13 cellular contexts compared by ENCODE assay signal in genomic region chr10:15453921-15454320, GRCh38.
DNase-seq lines count a peak whose midpoint lies in the region; ATAC-seq and TF ChIP-seq lines count a peak whose summit lies in the region.
"Had no signal": no experiment of that assay in that cellular context is flagged by ENCODE, and none has a peak within 500 bp of the region (broad histone marks: within the 10 kb centered on the region; RNA-seq: fewer than 3 reads in every experiment).

No MANE protein-coding gene starts in this region.

- no peak overlapping the region for H3K27ac ChIP-seq in trophoblast cell (ENCODE audit: low read depth, low read length)

- no peak overlapping the region for H4K12ac ChIP-seq in trophoblast cell (ENCODE audit: low read depth, low read length)

- in situ Hi-C loops in G401 (cut with HindIII; ENCODE audit: low sequenced_read_pairs) = no loop called here

- no peaks in the 10 kb centered on the region for H3K79me2 ChIP-seq in trophoblast cell (ENCODE audit: control insufficient read depth, insufficient read depth, low read length, poor library complexity)

- H4K8ac ChIP-seq in trophoblast cell (ENCODE audit: low read depth, low read length) = no peak overlapping the region

- no peaks in the 10 kb centered on the region for H3K27me3 ChIP-seq in trophoblast cell (ENCODE audit: insufficient read depth, low read length)

- H2BK5ac ChIP-seq in trophoblast cell (ENCODE audit: low read depth, low read length, poor library complexity) = no peak overlapping the region

- H3K9me3 ChIP-seq in trophoblast cell (ENCODE audit: insufficient read depth, low read depth, low read length) = no peaks in the 10 kb centered on the region
- H3K9me3 ChIP-seq: BE2C had no signal

- DNase-seq in G401 (ENCODE audit: low spot score) (peak; percentile 53), NCI-H82 (lab: John Stamatoyannopoulos, UW) (peak; percentile 84), left kidney (ENCODE audit: low read depth, low spot score) (peak; percentile 60), trophoblast cell (no peak), GM20000 (ENCODE audit: low spot score) (no peak), foreskin fibroblast (no peak)
- DNase-seq: BE2C; Caco-2; CD8-positive, alpha-beta memory T cell; DMS53; GOT3; H9 had no signal

- H3K18ac ChIP-seq in trophoblast cell (ENCODE audit: low read length) = no peak overlapping the region

- no peaks in the 10 kb centered on the region for H3K36me3 ChIP-seq in trophoblast cell (ENCODE audit: control insufficient read depth in 1 of 2, insufficient read depth in 2 of 2, low read length in 2 of 2)
- H3K36me3 ChIP-seq: BE2C had no signal

- H3K23ac ChIP-seq in trophoblast cell (ENCODE audit: low read length) = no peak overlapping the region

- H3K9ac ChIP-seq in trophoblast cell (ENCODE audit: low read length) = peak overlapping the region; percentile 59

- no peak overlapping the region for H2BK12ac ChIP-seq in trophoblast cell (ENCODE audit: low read length)

- H3K79me1 ChIP-seq in trophoblast cell (ENCODE audit: low read length) = no peaks in the 10 kb centered on the region

- no peak overlapping the region for H2AK5ac ChIP-seq in trophoblast cell (ENCODE audit: low read length)

- H4K91ac ChIP-seq in trophoblast cell (ENCODE audit: low read depth, low read length) = no peak overlapping the region

- no CpG with 5 or more reads among the region's 3 CpGs for WGBS in trophoblast cell (ENCODE audit: extremely low coverage, insufficient coverage, insufficient read length)

- ATAC-seq in HG02610 (IDR thresholded peaks at IDR 0.05; ENCODE audit: unreplicated experiment) = no peak

- TF ChIP-seq CTCF in GM20000 (IDR thresholded peaks at IDR 0.05; ENCODE audit: extremely low read depth, missing control alignments) = no peak
- no peak for TF ChIP-seq CTCF in foreskin fibroblast (IDR thresholded peaks at IDR 0.05; ENCODE audit: low read depth, low read length)

- H3K4me2 ChIP-seq in trophoblast cell (ENCODE audit: low read length) = no peak overlapping the region

- H3K4me3 ChIP-seq in trophoblast cell (ENCODE audit: low read depth, low read length) (no peak overlapping the region), foreskin fibroblast (ENCODE audit: low read depth in 1 of 2, low read length in 2 of 2) (no peak overlapping the region)

- H3K14ac ChIP-seq in trophoblast cell (ENCODE audit: low read length) = no peak overlapping the region

- H2BK120ac ChIP-seq in trophoblast cell (ENCODE audit: insufficient read depth, low read length, poor library complexity) = no peak overlapping the region

- H3K4me1 ChIP-seq in trophoblast cell (ENCODE audit: control insufficient read depth in 1 of 2, insufficient read depth in 2 of 2, low read length in 2 of 2) = no peaks in the 10 kb centered on the region
- H3K4me1 ChIP-seq: BE2C, Caco-2 had no signal

- H2AFZ ChIP-seq in trophoblast cell (ENCODE audit: insufficient read depth, low read length, poor library complexity) = no peak overlapping the region

- H3K4ac ChIP-seq in trophoblast cell (ENCODE audit: low read depth, low read length) = no peak overlapping the region

Comparison
In these comparisons a context has a peak if more than half of its experiments do, and no peak if none do; other contexts are left out.
1. DNase-seq: peak in G401 (single experiment), NCI-H82 (single experiment) and left kidney (single experiment); none in trophoblast cell (0 of 2), GM20000 (single experiment) and foreskin fibroblast (0 of 2).